15 cellular contexts compared by ENCODE assay signal in genomic region chr5:96235008-96235910, GRCh38.
DNase-seq lines count a peak whose midpoint lies in the region; ATAC-seq, FAIRE-seq and TF ChIP-seq lines count a peak whose summit lies in the region.
"Had no signal": no experiment of that assay in that cellular context is flagged by ENCODE, and none has a peak within 500 bp of the region (broad histone marks: within the 10 kb centered on the region; RNA-seq: fewer than 3 reads in every experiment).

No MANE protein-coding gene starts in this region.

- no peak overlapping the region for H3K4me3 ChIP-seq in liver (ENCODE audit: low read depth in 1 of 3, low read length in 3 of 3)
- no peak overlapping the region for H3K4me3 ChIP-seq in HepG2 (replicated peaks in 1 of 3; ENCODE audit: insufficient read depth in 1 of 3, low read depth in 2 of 3, low read length in 3 of 3)
- H3K4me3 ChIP-seq in heart right ventricle: peak overlapping the region in 1 of 10 donors; percentile 3
- H3K4me3 ChIP-seq in aorta (ENCODE audit: low read length in 2 of 2): no peak overlapping the region
- H3K4me3 ChIP-seq in foreskin fibroblast (ENCODE audit: low read depth in 1 of 2, low read length in 2 of 2): no peak overlapping the region

- H3K36me3 ChIP-seq in liver (ENCODE audit: control insufficient read depth in 4 of 4, insufficient read depth in 3 of 4, low read depth in 1 of 4, low read length in 3 of 4): no peaks in the 10 kb centered on the region
- H3K36me3 ChIP-seq in HepG2 (replicated peaks in 1 of 2; ENCODE audit: control insufficient read depth in 1 of 2, insufficient read depth in 2 of 2, low read length in 2 of 2): no peaks in the 10 kb centered on the region
- no peaks in the 10 kb centered on the region for H3K36me3 ChIP-seq in heart right ventricle
- H3K36me3 ChIP-seq in aorta (ENCODE audit: control insufficient read depth in 1 of 2, insufficient read depth in 2 of 2, low read length in 1 of 2): no peaks in the 10 kb centered on the region

- H3K4me1 Mint-ChIP-seq in osteocyte (ENCODE audit: unreplicated experiment): peaks cover 23% of the 10 kb centered on the region
- H3K4me1 Mint-ChIP-seq: IgD-negative memory B cell; stimulated activated naive CD8-positive, alpha-beta T cell treated with anti-CD3 and anti-CD28 coated beads, Interleukin-15, amount 100 ng/mL, for 72 hours had no signal

- no peak overlapping the region for H3K4me3 Mint-ChIP-seq in osteocyte (ENCODE audit: unreplicated experiment)
- H3K4me3 Mint-ChIP-seq: IgD-negative memory B cell; stimulated activated naive CD8-positive, alpha-beta T cell treated with anti-CD3 and anti-CD28 coated beads, Interleukin-15, amount 100 ng/mL, for 72 hours had no signal

- peak overlapping the region in 1 of 2 donors; percentile 19 for H3K27ac ChIP-seq in liver (ENCODE audit: low read depth in 1 of 2, low read length in 2 of 2)
- H3K27ac ChIP-seq in HepG2 (ENCODE audit: extremely low read length, insufficient read depth, low read length): no peak overlapping the region
- H3K27ac ChIP-seq in heart right ventricle: peak overlapping the region; percentile 59 to 92 (median 77)
- peak overlapping the region; percentile 82 to 89 for H3K27ac ChIP-seq in aorta (ENCODE audit: low read depth in 1 of 2, low read length in 2 of 2)

- no peaks in the 10 kb centered on the region for H3K9me3 ChIP-seq in liver (ENCODE audit: control insufficient read depth in 4 of 4, low read length in 3 of 4)
- peaks cover 10% of the 10 kb centered on the region for H3K9me3 ChIP-seq in HepG2 (ENCODE audit: low read length)
- H3K9me3 ChIP-seq in heart right ventricle: peaks cover 0 to 16% (median 7%) of the 10 kb centered on the region in 11 donors
- H3K9me3 ChIP-seq in aorta (ENCODE audit: control insufficient read depth, low read length): no peaks in the 10 kb centered on the region

- DNase-seq in HepG2 (ENCODE audit: low spot score): no peak
- DNase-seq in heart right ventricle: no peak
- no peak for DNase-seq in osteocyte (ENCODE audit: extremely low spot score, unreplicated experiment)
- no peak for DNase-seq in aorta
- no peak for DNase-seq in NCI-H2081 (lab: John Stamatoyannopoulos, UW)
- no peak for DNase-seq in foreskin fibroblast
- DNase-seq: activated CD4-positive, CD25-positive, alpha-beta regulatory T cell treated with anti-CD3 and anti-CD28 coated beads, Interleukin-2, amount 50 U/mL, for 72 hours; erythroblast; NCI-H446; stimulated activated naive CD8-positive, alpha-beta T cell treated with anti-CD3 and anti-CD28 coated beads, Interleukin-15, amount 100 ng/mL, for 72 hours had no signal

- in situ Hi-C loops in HepG2 (cut with HindIII; ENCODE audit: extremely low pct_ligation_motif_present, low pct_unique_long_range_greater_than_20kb): no loop called here

- FAIRE-seq in HepG2 (lab: Jason Lieb, UNC): no peak
- FAIRE-seq: A204.1 had no signal

- CTCF ChIA-PET in HepG2 (lab: Yijun Ruan, JAX; ENCODE audit: low intra/inter-chr PET ratio, low total read pairs): no interaction called here

- peak overlapping the region; percentile 82 for H3K27ac Mint-ChIP-seq in osteocyte (ENCODE audit: unreplicated experiment)
- H3K27ac Mint-ChIP-seq: activated naive CD4-positive, alpha-beta T cell treated with anti-CD3 and anti-CD28 coated beads, Interleukin-2, amount 50 U/mL, for 72 hours; IgD-negative memory B cell; stimulated activated naive CD8-positive, alpha-beta T cell treated with anti-CD3 and anti-CD28 coated beads, Interleukin-15, amount 100 ng/mL, for 72 hours had no signal

- TF ChIP-seq EP300 in HepG2 (IDR thresholded peaks at IDR 0.05; ENCODE audit: low read depth in 2 of 2, low read length in 2 of 2) (no peak), HepG2 (CRISPR knock-in tag; IDR thresholded peaks at IDR 0.05; ENCODE audit: borderline replicate concordance) (no peak)

- peaks cover 8% of the 10 kb centered on the region for H3K36me3 Mint-ChIP-seq in osteocyte (ENCODE audit: unreplicated experiment)
- H3K36me3 Mint-ChIP-seq: activated naive CD4-positive, alpha-beta T cell treated with anti-CD3 and anti-CD28 coated beads, Interleukin-2, amount 50 U/mL, for 72 hours; IgD-negative memory B cell had no signal

- H3K4me2 ChIP-seq in HepG2 (ENCODE audit: low read depth, low read length): no peak overlapping the region

- TF ChIP-seq POLR2A in HepG2 (IDR thresholded peaks at IDR 0.05; ENCODE audit: insufficient read depth in 1 of 2, low read depth in 2 of 2, low read length in 2 of 2): no peak

- peaks cover 3% of the 10 kb centered on the region for H3K9me3 Mint-ChIP-seq in osteocyte (ENCODE audit: unreplicated experiment)
- H3K9me3 Mint-ChIP-seq: stimulated activated naive CD8-positive, alpha-beta T cell treated with anti-CD3 and anti-CD28 coated beads, Interleukin-15, amount 100 ng/mL, for 72 hours had no signal

- H3K4me1 ChIP-seq in liver (ENCODE audit: control insufficient read depth in 4 of 4, insufficient read depth in 4 of 4, low read length in 3 of 4) (no peaks in the 10 kb centered on the region), HepG2 (ENCODE audit: insufficient read depth, low read length) (peaks cover 10% of the 10 kb centered on the region), heart right ventricle (peaks cover 0 to 25% (median 17%) of the 10 kb centered on the region in 9 donors), aorta (ENCODE audit: control insufficient read depth in 1 of 2, insufficient read depth in 2 of 2, low read length in 2 of 2) (peaks cover 3 to 10% of the 10 kb centered on the region in 2 donors)

- H2AFZ ChIP-seq in HepG2 (ENCODE audit: low read length): no peak overlapping the region

- H3K9ac ChIP-seq in liver (ENCODE audit: low read depth in 1 of 2, low read length in 2 of 2) (no peak overlapping the region), HepG2 (ENCODE audit: insufficient read depth, low read depth, low read length) (no peak overlapping the region)

- no peak for TF ChIP-seq RAD21 in liver (IDR thresholded peaks at IDR 0.05)
- no peak for TF ChIP-seq RAD21 in HepG2 (CRISPR knock-in tag; IDR thresholded peaks at IDR 0.05)

- H3K27me3 ChIP-seq in liver (ENCODE audit: control insufficient read depth in 4 of 4, insufficient read depth in 4 of 4, low read length in 3 of 4): no peaks in the 10 kb centered on the region
- H3K27me3 ChIP-seq in HepG2 (ENCODE audit: control insufficient read depth in 1 of 2, insufficient read depth in 2 of 2, low read length in 2 of 2): no peaks in the 10 kb centered on the region
- no peaks in the 10 kb centered on the region for H3K27me3 ChIP-seq in heart right ventricle
- H3K27me3 ChIP-seq in aorta (ENCODE audit: control insufficient read depth in 1 of 2, insufficient read depth in 2 of 2, low read length in 1 of 2): no peaks in the 10 kb centered on the region

- TF ChIP-seq CTCF in liver (IDR thresholded peaks at IDR 0.05; ENCODE audit: low read depth, low read length, missing input control): no peak
- no peak for TF ChIP-seq CTCF in HepG2 (CRISPR knock-in tag; IDR thresholded peaks at IDR 0.05)
- TF ChIP-seq CTCF in heart right ventricle (IDR thresholded peaks at IDR 0.05): no peak
- TF ChIP-seq CTCF in osteocyte (IDR thresholded peaks at IDR 0.05): no peak
- no peak for TF ChIP-seq CTCF in foreskin fibroblast (IDR thresholded peaks at IDR 0.05; ENCODE audit: low read depth, low read length)

- BruUV-seq in HepG2 (replicated peaks; lab: Mats Ljungman, UMichigan): no TSS peak

- no peak for ATAC-seq in HepG2
- ATAC-seq in heart right ventricle: peak; percentile 91 to 98 (median 96)
- peak; percentile 87 for ATAC-seq in aorta (ENCODE audit: low FRiP score)
- no peak for ATAC-seq in HG02678 (IDR thresholded peaks at IDR 0.05; ENCODE audit: unreplicated experiment)
- ATAC-seq: activated naive CD4-positive, alpha-beta T cell treated with anti-CD3 and anti-CD28 coated beads, Interleukin-2, amount 50 U/mL, for 72 hours; stimulated activated naive CD8-positive, alpha-beta T cell treated with anti-CD3 and anti-CD28 coated beads, Interleukin-15, amount 100 ng/mL, for 72 hours had no signal

- H3K79me2 ChIP-seq in HepG2 (ENCODE audit: insufficient read depth, low read length): no peaks in the 10 kb centered on the region

- POLR2A ChIA-PET in HepG2 (lab: Yijun Ruan, JAX): no interaction called here

- intact Hi-C loops in HepG2 (cut with micrococcal nuclease; ENCODE audit: unreplicated experiment) (no loop called here), heart right ventricle (cut with DNase I) (loop anchor here in 2 of 10 donors (10.0 kb wide), 2 partner anchors 270 to 380 kb away; partner anchors contain the start of gene ELL2 (in 1 of the 2)), aorta (cut with DNase I) (no loop called here)

- WGBS in liver: 81% methylated on average over 5 of the region's 5 CpGs
- WGBS in HepG2 (ENCODE audit: low lambda C conversion rate): 95% methylated on average over 5 of the region's 5 CpGs
- 46 to 48% methylated on average over 5 of the region's 5 CpGs for WGBS in heart right ventricle, 2 donors
- WGBS in aorta, 2 donors: 2 to 6% methylated on average over 5 of the region's 5 CpGs

- no peaks in the 10 kb centered on the region for H3K27me3 Mint-ChIP-seq in osteocyte (ENCODE audit: unreplicated experiment)
- H3K27me3 Mint-ChIP-seq: IgD-negative memory B cell had no signal

- H4K20me1 ChIP-seq in HepG2 (ENCODE audit: insufficient read depth, low read length): no peaks in the 10 kb centered on the region

TF ChIP-seq in liver, 16 proteins besides CTCF, POLR2A, EP300 and RAD21 (continues in another document):
- no peak for TF ChIP-seq FOXA2 (IDR thresholded peaks at IDR 0.05)

TF ChIP-seq in HepG2, 621 proteins besides CTCF, POLR2A, EP300 and RAD21 (continues in another document):
- TF ChIP-seq ZNF281 (CRISPR knock-in tag; IDR thresholded peaks at IDR 0.05; ENCODE audit: borderline replicate concordance): no peak

Comparison
In these comparisons a context has a peak if more than half of its experiments do, and no peak if none do; other contexts are left out.
1. ATAC-seq: peak in heart right ventricle (8 of 8) and aorta (single experiment); none in HepG2 (single experiment) and HG02678 (single experiment).